In the genomic region with DNA sequence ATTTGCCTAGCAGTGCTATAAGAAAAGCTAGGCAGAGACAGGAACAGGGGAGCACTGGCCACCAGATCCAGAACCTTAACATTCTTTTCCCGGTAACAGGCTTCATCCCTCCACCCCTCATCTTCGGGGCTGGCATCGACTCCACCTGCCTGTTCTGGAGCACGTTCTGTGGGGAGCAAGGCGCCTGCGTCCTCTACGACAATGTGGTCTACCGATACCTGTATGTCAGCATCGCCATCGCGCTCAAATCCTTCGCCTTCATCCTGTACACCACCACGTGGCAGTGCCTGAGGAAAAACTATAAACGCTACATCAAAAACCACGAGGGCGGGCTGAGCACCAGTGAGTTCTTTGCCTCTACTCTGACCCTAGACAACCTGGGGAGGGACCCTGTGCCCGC, we compare ENCODE assay signal across 38 cellular contexts.
"Had no signal": no experiment of that assay in that cellular context is flagged by ENCODE, and none has a peak within 500 bp of the region (broad histone marks: within the 10 kb centered on the region; RNA-seq: fewer than 3 reads in every experiment).

No MANE protein-coding gene starts in this region.

- H3K27me3 ChIP-seq: adrenal gland, Peyer's patch had no signal

- H3K4me1 ChIP-seq: adrenal gland had no signal

- H3K27ac Mint-ChIP-seq: activated B cell treated with CpG ODN at 0.5 μM for 24 hours; activated CD4-positive, alpha-beta memory T cell treated with anti-CD3 and anti-CD28 coated beads for 36 hours; activated naive CD4-positive, alpha-beta T cell treated with anti-CD3 and anti-CD28 coated beads, Interleukin-2, amount 50 U/mL, for 24 hours; activated naive CD8-positive, alpha-beta T cell treated with anti-CD3 and anti-CD28 coated beads, Interleukin-2, amount 10 ng/mL, durations not matched to agents 7 days and 5 days; activated T-helper 17 cell treated with anti-CD3 and anti-CD28 coated beads, Interleukin-2, amount 50 U/mL, for 72 hours had no signal

- FAIRE-seq: bronchial epithelial cell had no signal

- H3K36me3 Mint-ChIP-seq: brain had no signal

- H3K4me3 ChIP-seq: adrenal gland, Peyer's patch had no signal

- ATAC-seq: activated T-helper 17 cell treated with anti-CD3 and anti-CD28 coated beads, Interleukin-2, amount 50 U/mL, for 72 hours; PC-3; SK-N-SH treated with all-trans-retinoic acid at 6 μM for 48 hours had no signal

- H3K9me3 ChIP-seq: adrenal gland, Peyer's patch had no signal

- DNase-seq: activated B cell treated with CpG ODN at 0.5 μM for 24 hours; activated CD4-positive, alpha-beta memory T cell treated with anti-CD3 and anti-CD28 coated beads for 36 hours; activated CD4-positive, alpha-beta T cell treated with anti-CD3 and anti-CD28 coated beads for 4 hours; activated CD4-positive, alpha-beta T cell treated with anti-CD3 and anti-CD28 coated beads, Interleukin-2, amount 50 U/mL, for 1 hour; activated CD4-positive, CD25-positive, alpha-beta regulatory T cell treated with anti-CD3 and anti-CD28 coated beads, Interleukin-2, amount 50 U/mL, for 72 hours; activated CD8-positive, alpha-beta memory T cell treated with anti-CD3 and anti-CD28 coated beads, Interleukin-2, amount 50 U/mL, for 4 hours; activated effector memory CD4-positive, alpha-beta T cell treated with anti-CD3 and anti-CD28 coated beads, Interleukin-2, amount 50 U/mL, for 16 hours; activated naive CD4-positive, alpha-beta T cell treated with Interleukin-2 at 50 U/mL for 16 hours; activated naive CD8-positive, alpha-beta T cell treated with anti-CD3 and anti-CD28 coated beads, Interleukin-2, amount 10 ng/mL, durations not matched to agents 7 days and 5 days; activated T-cell treated with anti-CD3 and anti-CD28 coated beads for 4 hours; activated T-cell treated with anti-CD3 and anti-CD28 coated beads, Interleukin-2, amount 50 U/mL, for 48 hours; caudate nucleus; cerebellar nuclear complex; NCI-H1092 treated with DMSO at 0.1 percent for 48 hours; NCI-H1417; NCI-H146; NCI-H187; NCI-H2029 treated with DMSO at 0.1 percent for 48 hours; NCI-H2107; NCI-H2171; NCI-H510A; NCI-H526; NCI-H748 treated with DMSO at 0.1 percent for 48 hours; NK-92 treated with Interleukin-12 subunit alpha and Interleukin-12 subunit beta, amount 100 ng/mL, for 24 hours; PC-3; Peyer's patch; RPMI8226; SIG-M5; T-helper 1 cell; T-helper 2 cell; T-helper 9 cell had no signal

- H3K9me3 Mint-ChIP-seq: activated B cell treated with CpG ODN at 0.5 μM for 24 hours; activated CD4-positive, alpha-beta memory T cell treated with anti-CD3 and anti-CD28 coated beads for 36 hours; activated naive CD4-positive, alpha-beta T cell treated with anti-CD3 and anti-CD28 coated beads, Interleukin-2, amount 50 U/mL, for 24 hours; activated naive CD8-positive, alpha-beta T cell treated with anti-CD3 and anti-CD28 coated beads, Interleukin-2, amount 10 ng/mL, durations not matched to agents 7 days and 5 days; activated T-helper 17 cell treated with anti-CD3 and anti-CD28 coated beads, Interleukin-2, amount 50 U/mL, for 72 hours; brain had no signal

- H3K36me3 ChIP-seq: adrenal gland, Peyer's patch had no signal

- H3K4me3 Mint-ChIP-seq: activated B cell treated with CpG ODN at 0.5 μM for 24 hours; activated CD4-positive, alpha-beta memory T cell treated with anti-CD3 and anti-CD28 coated beads for 36 hours; activated naive CD4-positive, alpha-beta T cell treated with anti-CD3 and anti-CD28 coated beads, Interleukin-2, amount 50 U/mL, for 24 hours; activated naive CD8-positive, alpha-beta T cell treated with anti-CD3 and anti-CD28 coated beads, Interleukin-2, amount 10 ng/mL, durations not matched to agents 7 days and 5 days; activated T-helper 17 cell treated with anti-CD3 and anti-CD28 coated beads, Interleukin-2, amount 50 U/mL, for 72 hours; brain had no signal

- H3K27ac ChIP-seq: adrenal gland, Peyer's patch, VCaP had no signal

- H3K27me3 Mint-ChIP-seq: activated B cell treated with CpG ODN at 0.5 μM for 24 hours; activated CD4-positive, alpha-beta memory T cell treated with anti-CD3 and anti-CD28 coated beads for 36 hours; activated naive CD4-positive, alpha-beta T cell treated with anti-CD3 and anti-CD28 coated beads, Interleukin-2, amount 50 U/mL, for 24 hours; activated naive CD8-positive, alpha-beta T cell treated with anti-CD3 and anti-CD28 coated beads, Interleukin-2, amount 10 ng/mL, durations not matched to agents 7 days and 5 days; activated T-helper 17 cell treated with anti-CD3 and anti-CD28 coated beads, Interleukin-2, amount 50 U/mL, for 72 hours; brain had no signal
